2 cellular contexts compared by ENCODE assay signal in the genomic region with DNA sequence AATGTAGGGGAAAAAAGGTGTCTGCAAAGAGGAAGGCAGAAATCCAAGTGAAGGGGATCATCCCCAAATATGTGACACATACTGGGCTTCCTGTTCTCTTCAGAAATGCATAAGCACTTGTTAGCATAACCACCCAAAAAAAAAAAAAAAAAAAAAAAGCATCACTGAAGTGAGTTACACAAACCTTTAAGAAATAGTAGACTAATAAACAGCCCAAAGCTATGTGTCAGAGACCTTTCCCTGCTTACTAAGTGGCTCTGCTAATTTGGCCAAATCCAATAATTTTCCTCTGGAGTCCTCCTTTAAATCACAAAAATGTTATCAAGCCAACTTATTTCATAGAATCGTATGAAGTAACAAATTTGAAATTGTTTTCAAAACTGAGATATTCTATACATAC.
TF ChIP-seq lines count a peak whose summit lies in the region.

No MANE protein-coding gene starts in this region.

TF ChIP-seq in HCT116, 20 proteins besides CTCF, POLR2A, EP300 and RAD21:
- TF ChIP-seq SIN3A (IDR thresholded peaks at IDR 0.05; ENCODE audit: low read depth) (no peak), SP1 (IDR thresholded peaks at IDR 0.05; ENCODE audit: low read depth) (no peak), TCF7L2 (IDR thresholded peaks at IDR 0.05; ENCODE audit: borderline replicate concordance, extremely low read depth, insufficient read depth, insufficient read length) (no peak), CEBPB (IDR thresholded peaks at IDR 0.05; ENCODE audit: low read depth) (no peak), REST (IDR thresholded peaks at IDR 0.05; ENCODE audit: low read depth) (no peak)
- TF ChIP-seq, protein P1, sequence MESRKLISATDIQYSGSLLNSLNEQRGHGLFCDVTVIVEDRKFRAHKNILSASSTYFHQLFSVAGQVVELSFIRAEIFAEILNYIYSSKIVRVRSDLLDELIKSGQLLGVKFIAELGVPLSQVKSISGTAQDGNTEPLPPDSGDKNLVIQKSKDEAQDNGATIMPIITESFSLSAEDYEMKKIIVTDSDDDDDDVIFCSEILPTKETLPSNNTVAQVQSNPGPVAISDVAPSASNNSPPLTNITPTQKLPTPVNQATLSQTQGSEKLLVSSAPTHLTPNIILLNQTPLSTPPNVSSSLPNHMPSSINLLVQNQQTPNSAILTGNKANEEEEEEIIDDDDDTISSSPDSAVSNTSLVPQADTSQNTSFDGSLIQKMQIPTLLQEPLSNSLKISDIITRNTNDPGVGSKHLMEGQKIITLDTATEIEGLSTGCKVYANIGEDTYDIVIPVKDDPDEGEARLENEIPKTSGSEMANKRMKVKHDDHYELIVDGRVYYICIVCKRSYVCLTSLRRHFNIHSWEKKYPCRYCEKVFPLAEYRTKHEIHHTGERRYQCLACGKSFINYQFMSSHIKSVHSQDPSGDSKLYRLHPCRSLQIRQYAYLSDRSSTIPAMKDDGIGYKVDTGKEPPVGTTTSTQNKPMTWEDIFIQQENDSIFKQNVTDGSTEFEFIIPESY (IDR thresholded peaks at IDR 0.05; ENCODE audit: extremely low read depth, insufficient replicate concordance, low read length) = no peak

TF ChIP-seq in WTC11, 78 proteins besides CTCF, POLR2A, EP300 and RAD21:
- no peak for TF ChIP-seq ZNF416 (CRISPR knock-in tag; IDR thresholded peaks at IDR 0.05)
- TF ChIP-seq, protein P2, sequence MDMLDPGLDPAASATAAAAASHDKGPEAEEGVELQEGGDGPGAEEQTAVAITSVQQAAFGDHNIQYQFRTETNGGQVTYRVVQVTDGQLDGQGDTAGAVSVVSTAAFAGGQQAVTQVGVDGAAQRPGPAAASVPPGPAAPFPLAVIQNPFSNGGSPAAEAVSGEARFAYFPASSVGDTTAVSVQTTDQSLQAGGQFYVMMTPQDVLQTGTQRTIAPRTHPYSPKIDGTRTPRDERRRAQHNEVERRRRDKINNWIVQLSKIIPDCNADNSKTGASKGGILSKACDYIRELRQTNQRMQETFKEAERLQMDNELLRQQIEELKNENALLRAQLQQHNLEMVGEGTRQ (CRISPR knock-in tag; IDR thresholded peaks at IDR 0.05) = no peak
- TF ChIP-seq EMX1 (CRISPR knock-in tag; IDR thresholded peaks at IDR 0.05) = no peak
- TF ChIP-seq AFF4 (CRISPR knock-in tag; IDR thresholded peaks at IDR 0.05; ENCODE audit: borderline replicate concordance) = no peak
- no peak for TF ChIP-seq CBFB (CRISPR knock-in tag; IDR thresholded peaks at IDR 0.05; ENCODE audit: low read depth)
- no peak for TF ChIP-seq IRF2 (CRISPR knock-in tag; IDR thresholded peaks at IDR 0.05; ENCODE audit: borderline replicate concordance, low read depth)
- TF ChIP-seq NR1H2 (CRISPR knock-in tag; IDR thresholded peaks at IDR 0.05) = no peak
- TF ChIP-seq, protein P3, sequence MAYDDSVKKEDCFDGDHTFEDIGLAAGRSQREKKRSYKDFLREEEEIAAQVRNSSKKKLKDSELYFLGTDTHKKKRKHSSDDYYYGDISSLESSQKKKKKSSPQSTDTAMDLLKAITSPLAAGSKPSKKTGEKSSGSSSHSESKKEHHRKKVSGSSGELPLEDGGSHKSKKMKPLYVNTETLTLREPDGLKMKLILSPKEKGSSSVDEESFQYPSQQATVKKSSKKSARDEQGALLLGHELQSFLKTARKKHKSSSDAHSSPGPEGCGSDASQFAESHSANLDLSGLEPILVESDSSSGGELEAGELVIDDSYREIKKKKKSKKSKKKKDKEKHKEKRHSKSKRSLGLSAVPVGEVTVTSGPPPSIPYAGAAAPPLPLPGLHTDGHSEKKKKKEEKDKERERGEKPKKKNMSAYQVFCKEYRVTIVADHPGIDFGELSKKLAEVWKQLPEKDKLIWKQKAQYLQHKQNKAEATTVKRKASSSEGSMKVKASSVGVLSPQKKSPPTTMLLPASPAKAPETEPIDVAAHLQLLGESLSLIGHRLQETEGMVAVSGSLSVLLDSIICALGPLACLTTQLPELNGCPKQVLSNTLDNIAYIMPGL (CRISPR knock-in tag; IDR thresholded peaks at IDR 0.05) = no peak
- TF ChIP-seq ZSCAN18 (CRISPR knock-in tag; IDR thresholded peaks at IDR 0.05) = no peak
- TF ChIP-seq ATF1 (CRISPR knock-in tag; IDR thresholded peaks at IDR 0.05) = no peak
- TF ChIP-seq ZBTB21 (CRISPR knock-in tag; IDR thresholded peaks at IDR 0.05; ENCODE audit: borderline replicate concordance) = no peak
- TF ChIP-seq SOX15 (CRISPR knock-in tag; IDR thresholded peaks at IDR 0.05) = no peak
- TF ChIP-seq PRDM15 (CRISPR knock-in tag; IDR thresholded peaks at IDR 0.05) = no peak
- TF ChIP-seq TEAD4 (CRISPR knock-in tag; IDR thresholded peaks at IDR 0.05) = no peak
